8 cellular contexts compared by ENCODE assay signal in the genomic region with DNA sequence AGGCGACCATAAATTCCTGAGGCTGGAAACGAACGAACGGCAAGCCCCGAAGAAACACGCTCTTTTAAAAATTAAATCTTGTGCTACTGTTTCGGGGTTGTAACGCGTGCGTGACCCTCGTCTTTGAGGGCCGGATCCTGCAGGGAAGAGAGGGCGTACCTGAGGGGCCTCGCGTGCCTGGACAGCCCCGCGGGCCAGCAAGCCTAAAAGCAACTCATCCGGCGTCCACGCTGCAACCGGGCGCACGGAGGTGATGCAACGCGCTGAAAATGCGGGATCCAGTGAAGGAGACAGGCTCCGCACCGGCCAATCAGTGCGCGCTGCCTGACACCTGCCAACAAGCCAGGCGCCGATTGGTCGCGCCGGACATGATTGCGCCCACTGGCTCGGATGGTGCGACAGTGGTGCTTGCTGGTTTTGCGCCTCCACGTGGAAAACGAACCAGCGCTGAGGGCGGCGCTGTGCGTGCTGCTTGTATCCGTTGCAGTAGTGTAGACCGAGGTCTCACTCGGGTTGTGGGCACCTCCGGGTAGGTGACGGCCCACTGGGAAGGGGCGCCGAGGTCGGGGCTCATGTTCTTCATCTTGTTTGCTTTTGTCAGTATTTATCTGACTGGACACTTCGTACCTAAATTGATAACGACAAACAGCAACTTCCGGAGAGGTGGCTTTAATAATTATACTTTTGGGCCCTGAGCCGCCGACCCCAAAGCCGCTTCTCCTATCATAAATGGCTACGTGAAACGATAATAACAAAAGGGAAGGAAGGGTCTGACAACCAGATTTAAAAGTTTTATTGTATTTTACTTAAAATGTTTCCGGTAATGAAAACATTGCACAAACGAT. TPM values are rescaled to one million over a fixed set of nuclear protein-coding genes. Genes with fewer than 3 reads are reported as not detected.
DNase-seq lines count a peak whose midpoint lies in the region; ATAC-seq and TF ChIP-seq lines count a peak whose summit lies in the region.

IARS1 (minus strand) TSS at position 246 of the 845 bp plus-strand sequence. CDS start 4,278 bp downstream, outside the sequence.

- intact Hi-C loops in colonic mucosa (cut with DNase I) = no loop called here

- ATAC-seq in GM19324 (IDR thresholded peaks at IDR 0.05; ENCODE audit: low FRiP score, unreplicated experiment) (peak; percentile 96), HG03469 (IDR thresholded peaks at IDR 0.05; ENCODE audit: unreplicated experiment) (peak; percentile 90)

- DNase-seq in C1 segment of cervical spinal cord (lab: John Stamatoyannopoulos, UW) (peak; percentile 91 to 99 (median 97)), NCI-H526 (lab: John Stamatoyannopoulos, UW) (peak; percentile 92 to 96), colonic mucosa (peak; percentile 99), kidney tubule cell (ENCODE audit: low spot score) (peak; percentile 98)
- DNase-seq in activated CD4-positive, alpha-beta T cell treated with anti-CD3 and anti-CD28 coated beads for 48 hours = peak; percentile 100
- DNase-seq in stimulated activated CD4-positive, alpha-beta T cell treated with anti-CD3 and anti-CD28 coated beads, Interleukin-1b, Interleukin-23, amount 100 ng/mL, for 24 hours (ENCODE audit: low read depth in 4 of 4, low spot score in 1 of 4) = peak; percentile 97 to 100 (median 100)

- H3K4me3 ChIP-seq in colonic mucosa = peak within 1 kb of the TSS; percentile 82

- no peaks in the 10 kb centered on the region for H3K9me3 ChIP-seq in colonic mucosa

- peak within 1 kb of the TSS; percentile 68 to 82 for H3K9ac ChIP-seq in colonic mucosa (ENCODE audit: low read depth in 2 of 2, low read length in 2 of 2)

- peaks cover 8% of the 10 kb centered on the region for H3K36me3 ChIP-seq in colonic mucosa

- H3K27ac ChIP-seq in colonic mucosa = peak within 1 kb of the TSS; percentile 78

- no peaks in the 10 kb centered on the region for H3K27me3 ChIP-seq in colonic mucosa

- peaks cover 11% of the 10 kb centered on the region for H3K4me1 ChIP-seq in colonic mucosa

- TF ChIP-seq CTCF in colonic mucosa (IDR thresholded peaks at IDR 0.05) = peak; percentile 16

RNA-seq across cellular contexts. Expression of gene IARS1, which starts in this region (rescaled TPM):
- total RNA-seq in colonic mucosa = 100 to 1,000 TPM in 1 of 2 donors, 10 to 100 TPM in 1; 52.4 to 109 TPM

Comparison
In these comparisons a context has a peak if more than half of its experiments do, and no peak if none do; other contexts are left out.
1. Peak in every context shown above with its lines: DNase-seq, ATAC-seq, H3K4me3 ChIP-seq and H3K27ac ChIP-seq.